ENCODE assay signal across 9 cellular contexts in genomic region chr11:94974178-94974577, GRCh38. TPM values are rescaled to one million over a fixed set of nuclear protein-coding genes. Genes with fewer than 3 reads are reported as not detected.
A peak's percentile ranks its signal among the peaks of the same experiment; 100 is the strongest.
DNase-seq lines count a peak whose midpoint lies in the region; ATAC-seq and TF ChIP-seq lines count a peak whose summit lies in the region.
"Had no signal": no experiment of that assay in that cellular context is flagged by ENCODE, and none has a peak within 500 bp of the region (broad histone marks: within the 10 kb centered on the region; RNA-seq: fewer than 3 reads in every experiment).

No MANE protein-coding gene starts in this region.

- RAD21 ChIA-PET in HCT116 (lab: Charles Lee; ENCODE audit: low non-redundant PET in 1 of 2, low total read pairs in 2 of 2, uncharacterized antibody in 2 of 2, unreplicated experiment in 2 of 2) = no interaction called here

- peak overlapping the region; percentile 75 for H3K9ac ChIP-seq in HCT116 (ENCODE audit: low read length)
- peak overlapping the region; percentile 87 for H3K9ac ChIP-seq in iPS-15b (ENCODE audit: low read depth, low read length)

- H3K79me2 ChIP-seq in HCT116 (ENCODE audit: insufficient read depth, low read length) = peaks cover 30% of the 10 kb centered on the region

- H3K27me3 ChIP-seq in HCT116 (ENCODE audit: insufficient read depth, low read length) (no peaks in the 10 kb centered on the region), iPS-15b (ENCODE audit: control insufficient read depth, insufficient read depth, low read length) (no peaks in the 10 kb centered on the region)

- peak overlapping the region; percentile 75 to 82 for H3K4me3 ChIP-seq in HCT116 (replicated peaks in 1 of 2; ENCODE audit: low read depth in 1 of 2, low read length in 2 of 2)
- H3K4me3 ChIP-seq in iPS-15b (ENCODE audit: low read depth, low read length) = peak overlapping the region; percentile 89

- no peaks in the 10 kb centered on the region for H3K9me3 Mint-ChIP-seq in activated CD8-positive, alpha-beta T cell treated with anti-CD3 and anti-CD28 coated beads for 36 hours
- peaks cover 2% of the 10 kb centered on the region for H3K9me3 Mint-ChIP-seq in stimulated activated memory B cell treated with anti-CD40 and anti-IgM and Interleukin-4, amounts not matched to agents 10 μg/mL and 1 μg/mL and 100 μg/mL, for 72 hours

- H3K36me3 ChIP-seq in HCT116 (ENCODE audit: control insufficient read depth in 1 of 2, insufficient read depth in 2 of 2, low read length in 2 of 2) = peaks cover 20 to 26% of the 10 kb centered on the region in 2 experiments
- H3K36me3 ChIP-seq in iPS-15b (ENCODE audit: control insufficient read depth, insufficient read depth, low read length) = peaks cover 2% of the 10 kb centered on the region

- H3K27ac Mint-ChIP-seq in activated CD8-positive, alpha-beta T cell treated with anti-CD3 and anti-CD28 coated beads for 36 hours = peak overlapping the region; percentile 97
- peak overlapping the region; percentile 93 for H3K27ac Mint-ChIP-seq in stimulated activated memory B cell treated with anti-CD40 and anti-IgM and Interleukin-4, amounts not matched to agents 10 μg/mL and 1 μg/mL and 100 μg/mL, for 72 hours

- H3K27ac ChIP-seq in HCT116 (ENCODE audit: low read depth, low read length) = no peak overlapping the region; the same call in 1 of the 2 replicates

- H3K36me3 Mint-ChIP-seq in activated CD8-positive, alpha-beta T cell treated with anti-CD3 and anti-CD28 coated beads for 36 hours (ENCODE audit: low read depth) = peaks cover 22% of the 10 kb centered on the region
- H3K36me3 Mint-ChIP-seq in stimulated activated memory B cell treated with anti-CD40 and anti-IgM and Interleukin-4, amounts not matched to agents 10 μg/mL and 1 μg/mL and 100 μg/mL, for 72 hours = peaks cover 26% of the 10 kb centered on the region

- no peak for DNase-seq in HCT116 (ENCODE audit: low read depth, low spot score)
- DNase-seq in activated CD8-positive, alpha-beta T cell treated with anti-CD3 and anti-CD28 coated beads for 36 hours = no peak
- no peak for DNase-seq in GM13977 (ENCODE audit: low spot score)
- no peak for DNase-seq in NCI-H2171 treated with DMSO at 0.1 percent for 48 hours (lab: John Stamatoyannopoulos, UW)
- no peak for DNase-seq in hepatic stellate cell (ENCODE audit: low spot score)

- in situ Hi-C loops in GM13977 (cut with MboI; ENCODE audit: low pct_unique_long_range_greater_than_20kb, low sequenced_read_pairs, unreplicated experiment) = no loop called here

- H3K4me1 ChIP-seq in HCT116 (ENCODE audit: control insufficient read depth in 1 of 2, insufficient read depth in 2 of 2, low read length in 2 of 2) (peaks cover 7 to 14% of the 10 kb centered on the region in 2 experiments; a peak in 3 of 4 replicates), iPS-15b (ENCODE audit: control insufficient read depth, insufficient read depth, low read length) (no peaks in the 10 kb centered on the region)

- no peaks in the 10 kb centered on the region for H4K20me1 ChIP-seq in HCT116 (ENCODE audit: insufficient read depth)

- H3K4me1 Mint-ChIP-seq in activated CD8-positive, alpha-beta T cell treated with anti-CD3 and anti-CD28 coated beads for 36 hours (ENCODE audit: low read depth) = peaks cover 25% of the 10 kb centered on the region
- H3K4me1 Mint-ChIP-seq in stimulated activated memory B cell treated with anti-CD40 and anti-IgM and Interleukin-4, amounts not matched to agents 10 μg/mL and 1 μg/mL and 100 μg/mL, for 72 hours = peaks cover 15% of the 10 kb centered on the region

- peak overlapping the region; percentile 82 for H3K4me2 ChIP-seq in HCT116 (ENCODE audit: low read length)

- no peak for TF ChIP-seq RAD21 in HCT116 (IDR thresholded peaks at IDR 0.05; ENCODE audit: low read depth)

- no peaks in the 10 kb centered on the region for H3K27me3 Mint-ChIP-seq in activated CD8-positive, alpha-beta T cell treated with anti-CD3 and anti-CD28 coated beads for 36 hours
- no peaks in the 10 kb centered on the region for H3K27me3 Mint-ChIP-seq in stimulated activated memory B cell treated with anti-CD40 and anti-IgM and Interleukin-4, amounts not matched to agents 10 μg/mL and 1 μg/mL and 100 μg/mL, for 72 hours

- intact Hi-C loops in HCT116 (cut with micrococcal nuclease) = no loop called here
- intact Hi-C loops in activated CD8-positive, alpha-beta T cell treated with anti-CD3 and anti-CD28 coated beads for 36 hours (cut with micrococcal nuclease) = loop anchor here (5.0 kb wide), 1 partner anchor 93 kb away; the partner anchor contains the start of gene SRSF8

- BruUV-seq in HCT116 (replicated peaks; lab: Mats Ljungman, UMichigan) = no TSS peak

- H2AFZ ChIP-seq in HCT116 (ENCODE audit: low read depth, low read length, poor library complexity, severe bottlenecking) = peak overlapping the region; percentile 84

- TF ChIP-seq CTCF in HCT116 (IDR thresholded peaks at IDR 0.05 in 2 of 3, conservative IDR thresholded peaks at IDR 0.05 in 1 of 3; ENCODE audit: borderline replicate concordance in 1 of 3, insufficient read depth in 1 of 3, low read depth in 2 of 3, low read length in 2 of 3) = no peak
- no peak for TF ChIP-seq CTCF in activated CD8-positive, alpha-beta T cell treated with anti-CD3 and anti-CD28 coated beads for 36 hours (IDR thresholded peaks at IDR 0.05)
- no peak for TF ChIP-seq CTCF in GM13977 (IDR thresholded peaks at IDR 0.05; ENCODE audit: extremely low read depth, insufficient read depth, missing control alignments)

- H3K4me3 Mint-ChIP-seq in activated CD8-positive, alpha-beta T cell treated with anti-CD3 and anti-CD28 coated beads for 36 hours = peak overlapping the region; percentile 87
- peak overlapping the region; percentile 94 for H3K4me3 Mint-ChIP-seq in stimulated activated memory B cell treated with anti-CD40 and anti-IgM and Interleukin-4, amounts not matched to agents 10 μg/mL and 1 μg/mL and 100 μg/mL, for 72 hours

- ATAC-seq in HCT116 (no peak), HG02678 (IDR thresholded peaks at IDR 0.05; ENCODE audit: unreplicated experiment) (no peak)
- no peak for ATAC-seq in activated CD8-positive, alpha-beta T cell treated with anti-CD3 and anti-CD28 coated beads for 36 hours
- ATAC-seq in stimulated activated memory B cell treated with anti-CD40 and anti-IgM and Interleukin-4, amounts not matched to agents 10 μg/mL and 1 μg/mL and 100 μg/mL, for 72 hours = no peak

- H3K9me3 ChIP-seq in HCT116 (ENCODE audit: control insufficient read depth in 1 of 2, insufficient read depth in 1 of 2, low read depth in 1 of 2, low read length in 2 of 2) (no peaks in the 10 kb centered on the region), iPS-15b (ENCODE audit: control insufficient read depth, insufficient read depth, low read length) (no peaks in the 10 kb centered on the region)

- POLR2A ChIA-PET in HCT116 (lab: Charles Lee) = no interaction called here
- POLR2A ChIA-PET in activated CD8-positive, alpha-beta T cell treated with anti-CD3 and anti-CD28 coated beads for 36 hours (lab: Charles Lee) = interaction anchor here (1.0 to 1.7 kb wide), 3 partner anchors 9 to 93 kb away, joined by 4 to 12 read pairs (median 4); no protein-coding TSS in a partner anchor

- TF ChIP-seq POLR2A in HCT116 (IDR thresholded peaks at IDR 0.05; ENCODE audit: borderline replicate concordance, extremely low read depth, insufficient read depth, insufficient read length) = no peak

- no peaks in the 10 kb centered on the region for H3K9me2 ChIP-seq in HCT116 (ENCODE audit: insufficient read depth)

- CTCF ChIA-PET in HCT116 (lab: Charles Lee) = no interaction called here
- CTCF ChIA-PET in activated CD8-positive, alpha-beta T cell treated with anti-CD3 and anti-CD28 coated beads for 36 hours (lab: Charles Lee) = interaction anchor here (1.0 to 1.6 kb wide), 2 partner anchors 95 to 139 kb away, joined by 3 to 7 read pairs; no protein-coding TSS in a partner anchor

TF ChIP-seq in HCT116, 20 proteins besides CTCF, POLR2A, EP300 and RAD21 (continues in another document):
- TF ChIP-seq ELF1 (IDR thresholded peaks at IDR 0.05; ENCODE audit: borderline replicate concordance, low read depth) (no peak), SRF (IDR thresholded peaks at IDR 0.05; ENCODE audit: low read depth) (no peak), CBX3 (IDR thresholded peaks at IDR 0.05; ENCODE audit: low read depth) (no peak), ZFX (IDR thresholded peaks at IDR 0.05) (no peak), EGR1 (IDR thresholded peaks at IDR 0.05; ENCODE audit: low read depth) (no peak), ZBTB33 (IDR thresholded peaks at IDR 0.05; ENCODE audit: extremely low read depth, insufficient replicate concordance, low read length) (no peak), EZH2phosphoT487 (IDR thresholded peaks at IDR 0.05; ENCODE audit: borderline replicate concordance) (no peak), POLR2AphosphoS5 (IDR thresholded peaks at IDR 0.05; ENCODE audit: low read depth, low read length) (no peak), ATF3 (IDR thresholded peaks at IDR 0.05) (no peak), YY1 (IDR thresholded peaks at IDR 0.05; ENCODE audit: extremely low read depth, insufficient replicate concordance, low read depth, low read length) (no peak), JUND (IDR thresholded peaks at IDR 0.05) (no peak), SIN3A (IDR thresholded peaks at IDR 0.05; ENCODE audit: low read depth) (no peak)

RNA-seq across cellular contexts. Expression of gene KDM4D, which starts 0.7 kb away (rescaled TPM):
- 2.1 TPM for total RNA-seq in HCT116 (2021; ENCODE audit: unreplicated experiment)
- 1.2 and 1.7 TPM in 2 replicates for polyA plus RNA-seq in HCT116 (2012)
- 1 to 10 TPM; 1.1 to 1.6 TPM for total RNA-seq in activated CD8-positive, alpha-beta T cell treated with anti-CD3 and anti-CD28 coated beads for 36 hours

RNA-seq across cellular contexts. Expression of gene CWC15, which starts 0.8 kb away (rescaled TPM):
- 47.6 TPM for total RNA-seq in HCT116 (2021; ENCODE audit: unreplicated experiment)
- 20.6 and 27.7 TPM in 2 replicates for polyA plus RNA-seq in HCT116 (2012)
- 10 to 100 TPM; 72.5 to 76.4 TPM for total RNA-seq in activated CD8-positive, alpha-beta T cell treated with anti-CD3 and anti-CD28 coated beads for 36 hours

RNA-seq across cellular contexts. Expression of gene KDM4E, which starts 50.9 kb away (rescaled TPM):
- total RNA-seq in HCT116 (2021; ENCODE audit: unreplicated experiment) = not detected
- polyA plus RNA-seq in HCT116 (2012) = not detected in 2 replicates
- not detected for total RNA-seq in activated CD8-positive, alpha-beta T cell treated with anti-CD3 and anti-CD28 coated beads for 36 hours
- total RNA-seq: omental fat pad had no signal
